ENCODE assay signal across 8 cellular contexts in the genomic region with DNA sequence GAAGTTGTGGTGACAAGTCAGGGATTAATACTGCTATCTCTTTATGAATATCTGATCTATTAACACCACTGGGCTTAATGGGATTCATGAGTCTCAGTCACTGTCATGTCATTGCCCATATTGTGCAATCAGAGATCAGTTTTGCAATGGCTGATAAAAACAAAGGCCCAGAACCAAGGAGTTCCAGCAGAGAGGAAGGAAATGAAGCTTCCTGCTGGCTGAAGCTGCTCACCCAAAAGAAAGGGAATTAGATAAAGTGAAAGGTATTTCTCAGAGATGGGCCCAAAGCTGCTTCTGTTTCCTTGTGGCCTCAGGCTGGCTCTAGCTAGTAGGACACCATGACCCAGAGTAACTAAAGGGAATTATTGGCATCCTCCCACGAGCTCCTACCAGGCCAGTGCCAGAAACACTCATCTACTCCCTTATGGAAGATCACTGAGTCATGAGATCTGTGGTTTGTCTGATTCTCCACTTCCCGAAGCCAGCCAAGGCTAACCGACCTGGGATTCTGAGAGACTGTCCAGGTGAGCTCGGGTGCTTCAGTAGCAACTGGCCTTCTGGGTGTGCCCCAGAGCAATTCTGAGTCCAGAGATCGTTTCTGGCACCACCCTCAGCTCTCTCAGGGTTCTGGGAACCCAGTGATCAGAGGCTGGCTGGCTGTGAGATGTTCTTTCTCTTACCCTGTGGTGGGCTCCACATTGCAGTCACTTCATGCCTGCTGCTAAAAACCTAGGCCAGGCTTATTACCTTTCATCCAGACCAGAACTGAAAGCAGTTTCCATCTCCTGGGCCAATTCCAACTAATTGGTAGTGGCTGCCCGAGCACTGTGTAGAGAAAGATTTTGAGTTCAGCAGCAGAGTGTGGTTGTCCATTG.
DNase-seq lines count a peak whose midpoint lies in the region; TF ChIP-seq lines count a peak whose summit lies in the region.

No MANE protein-coding gene starts in this region.

- peak overlapping the region; percentile 72 for H2AFZ ChIP-seq in trophoblast cell (ENCODE audit: insufficient read depth, low read length, poor library complexity)

- H4K8ac ChIP-seq in trophoblast cell (ENCODE audit: low read depth, low read length): peak overlapping the region; percentile 12

- H3K4me3 ChIP-seq in fibroblast of the aortic adventitia (ENCODE audit: low read depth, low read length): no peak overlapping the region
- H3K4me3 ChIP-seq in trophoblast cell (ENCODE audit: low read depth, low read length): no peak overlapping the region

- H3K27ac ChIP-seq in trophoblast cell (ENCODE audit: low read depth, low read length): peak overlapping the region; percentile 71

- H3K4me1 ChIP-seq in trophoblast cell (ENCODE audit: control insufficient read depth in 1 of 2, insufficient read depth in 2 of 2, low read length in 2 of 2): peaks cover 24 to 37% of the 10 kb centered on the region in 2 experiments

- peak overlapping the region; percentile 74 for H4K91ac ChIP-seq in trophoblast cell (ENCODE audit: low read depth, low read length)

- H3K9ac ChIP-seq in trophoblast cell (ENCODE audit: low read length): no peak overlapping the region

- H2BK120ac ChIP-seq in trophoblast cell (ENCODE audit: insufficient read depth, low read length, poor library complexity): peak overlapping the region; percentile 70

- H2AK5ac ChIP-seq in trophoblast cell (ENCODE audit: low read length): no peak overlapping the region

- H3K4me2 ChIP-seq in trophoblast cell (ENCODE audit: low read length): peak overlapping the region; percentile 28

- H3K79me2 ChIP-seq in trophoblast cell (ENCODE audit: control insufficient read depth, insufficient read depth, low read length, poor library complexity): no peaks in the 10 kb centered on the region

- no peak overlapping the region for H3K4ac ChIP-seq in trophoblast cell (ENCODE audit: low read depth, low read length)

- H3K79me1 ChIP-seq in trophoblast cell (ENCODE audit: low read length): peaks cover 36% of the 10 kb centered on the region

- H3K23ac ChIP-seq in trophoblast cell (ENCODE audit: low read length): no peak overlapping the region

- no peaks in the 10 kb centered on the region for H3K36me3 ChIP-seq in trophoblast cell (ENCODE audit: control insufficient read depth in 1 of 2, insufficient read depth in 2 of 2, low read length in 2 of 2)

- no peak overlapping the region for H4K12ac ChIP-seq in trophoblast cell (ENCODE audit: low read depth, low read length)

- no peaks in the 10 kb centered on the region for H3K9me3 ChIP-seq in trophoblast cell (ENCODE audit: insufficient read depth, low read depth, low read length)

- TF ChIP-seq CTCF in fibroblast of the aortic adventitia (IDR thresholded peaks at IDR 0.05; ENCODE audit: insufficient read depth, low read length): no peak

- no peaks in the 10 kb centered on the region for H3K27me3 ChIP-seq in trophoblast cell (ENCODE audit: insufficient read depth, low read length)

- no CpG with 5 or more reads among the region's 6 CpGs for WGBS in trophoblast cell (ENCODE audit: extremely low coverage, insufficient coverage, insufficient read length)

- peak overlapping the region; percentile 87 for H2BK5ac ChIP-seq in trophoblast cell (ENCODE audit: low read depth, low read length, poor library complexity)

- peak overlapping the region; percentile 66 for H3K18ac ChIP-seq in trophoblast cell (ENCODE audit: low read length)

- H3K14ac ChIP-seq in trophoblast cell (ENCODE audit: low read length): peak overlapping the region; percentile 69

- DNase-seq in HCEC 1CT: peak; percentile 90
- peak; percentile 61 to 77 for DNase-seq in SW 1271 (lab: John Stamatoyannopoulos, UW)
- peak; percentile 87 for DNase-seq in fibroblast of the aortic adventitia (ENCODE audit: low read depth)
- DNase-seq in trophoblast cell: peak; percentile 7 to 72
- no peak for DNase-seq in NCI-H187 treated with DMSO at 0.1 percent for 48 hours (lab: John Stamatoyannopoulos, UW)
- no peak for DNase-seq in NK-92 treated with Interleukin-12 subunit alpha and Interleukin-12 subunit beta, amount 100 ng/mL, for 24 hours (lab: John Stamatoyannopoulos, UW)
- DNase-seq in NCI-H128 (lab: John Stamatoyannopoulos, UW; ENCODE audit: unreplicated experiment): no peak
- DNase-seq in activated CD4-positive, alpha-beta T cell treated with anti-CD3 and anti-CD28 coated beads, Interleukin-2, amount 50 U/mL, for 48 hours: no peak

- peak overlapping the region; percentile 37 for H2BK12ac ChIP-seq in trophoblast cell (ENCODE audit: low read length)

Comparison
In these comparisons a context has a peak if more than half of its experiments do, and no peak if none do; other contexts are left out.
1. DNase-seq: peak in HCEC 1CT (single experiment), SW 1271 (2 of 2), fibroblast of the aortic adventitia (single experiment) and trophoblast cell (2 of 2); none in NCI-H187 treated with DMSO at 0.1 percent for 48 hours (single experiment), NK-92 treated with Interleukin-12 subunit alpha and Interleukin-12 subunit beta, amount 100 ng/mL, for 24 hours (single experiment), NCI-H128 (single experiment) and activated CD4-positive, alpha-beta T cell treated with anti-CD3 and anti-CD28 coated beads, Interleukin-2, amount 50 U/mL, for 48 hours (0 of 2).